ENCODE assay signal across 8 cellular contexts in genomic region chr1:154626456-154627246, GRCh38. TPM values are rescaled to one million over a fixed set of nuclear protein-coding genes. Genes with fewer than 3 reads are reported as not detected.
DNase-seq lines count a peak whose midpoint lies in the region; ATAC-seq and TF ChIP-seq lines count a peak whose summit lies in the region.

No MANE protein-coding gene starts in this region.

- peaks cover 46% of the 10 kb centered on the region for H3K4me1 Mint-ChIP-seq in activated CD4-positive, alpha-beta memory T cell treated with anti-CD3 and anti-CD28 coated beads, Interleukin-2, amount 10 ng/mL, durations not matched to agents 7 days and 5 days

- intact Hi-C loops in left cardiac atrium (cut with DNase I): no loop called here

- peak overlapping the region; percentile 93 for H3K27ac ChIP-seq in HL-60 (replicated peaks)

- H3K27me3 Mint-ChIP-seq in activated CD4-positive, alpha-beta memory T cell treated with anti-CD3 and anti-CD28 coated beads, Interleukin-2, amount 10 ng/mL, durations not matched to agents 7 days and 5 days: peaks cover 10% of the 10 kb centered on the region

- POLR2A ChIA-PET in activated CD4-positive, alpha-beta memory T cell treated with anti-CD3 and anti-CD28 coated beads, Interleukin-2, amount 10 ng/mL, durations not matched to agents 7 days and 5 days (lab: Charles Lee): interaction anchor here (0.7 to 4.5 kb wide), 12 partner anchors 9 to 1230 kb away, joined by 3 to 51 read pairs (median 4); partner anchors contain the start of genes ADAR and PMVK

- CTCF ChIA-PET in activated CD4-positive, alpha-beta memory T cell treated with anti-CD3 and anti-CD28 coated beads, Interleukin-2, amount 10 ng/mL, durations not matched to agents 7 days and 5 days (lab: Charles Lee): interaction anchor here (0.7 to 1.5 kb wide), 5 partner anchors 16 to 133 kb away, joined by 3 to 5 read pairs (median 3); no protein-coding TSS in a partner anchor

- H3K4me3 ChIP-seq in HL-60 (replicated peaks; ENCODE audit: insufficient read depth, low read length) (peak overlapping the region; percentile 99), skeletal muscle cell (ENCODE audit: low read depth, low read length) (peak overlapping the region; percentile 83)

- TF ChIP-seq CTCF in HL-60 (IDR thresholded peaks at IDR 0.05; ENCODE audit: insufficient read depth, low read length): no peak

- ATAC-seq in left cardiac atrium: peak; percentile 20 to 37

- DNase-seq in NCI-H526 (lab: John Stamatoyannopoulos, UW): peak; percentile 63 to 70
- DNase-seq in NCI-H526 treated with DMSO at 0.1 percent for 48 hours (lab: John Stamatoyannopoulos, UW): no peak
- no peak for DNase-seq in HL-60 (ENCODE audit: low read depth in 1 of 2, low spot score in 1 of 2)
- DNase-seq in activated CD4-positive, alpha-beta memory T cell treated with anti-CD3 and anti-CD28 coated beads, Interleukin-2, amount 10 ng/mL, durations not matched to agents 7 days and 5 days: peak; percentile 25
- no peak for DNase-seq in left cardiac atrium
- no peak for DNase-seq in skeletal muscle cell (ENCODE audit: low read depth)
- no peak for DNase-seq in SW 1271 (lab: John Stamatoyannopoulos, UW)
- DNase-seq in 8988T: no peak

- peaks cover 10% of the 10 kb centered on the region for H3K36me3 Mint-ChIP-seq in activated CD4-positive, alpha-beta memory T cell treated with anti-CD3 and anti-CD28 coated beads, Interleukin-2, amount 10 ng/mL, durations not matched to agents 7 days and 5 days (ENCODE audit: low read depth)

- H3K27me3 ChIP-seq in HL-60 (ENCODE audit: insufficient read depth, poor library complexity, severe bottlenecking): no peaks in the 10 kb centered on the region

- peak overlapping the region; percentile 94 for H3K27ac Mint-ChIP-seq in activated CD4-positive, alpha-beta memory T cell treated with anti-CD3 and anti-CD28 coated beads, Interleukin-2, amount 10 ng/mL, durations not matched to agents 7 days and 5 days

- peaks cover 5% of the 10 kb centered on the region for H3K9me3 Mint-ChIP-seq in activated CD4-positive, alpha-beta memory T cell treated with anti-CD3 and anti-CD28 coated beads, Interleukin-2, amount 10 ng/mL, durations not matched to agents 7 days and 5 days

- peak overlapping the region; percentile 99 for H3K4me3 Mint-ChIP-seq in activated CD4-positive, alpha-beta memory T cell treated with anti-CD3 and anti-CD28 coated beads, Interleukin-2, amount 10 ng/mL, durations not matched to agents 7 days and 5 days

RNA-seq across cellular contexts. Expression of gene ADAR, which starts 18.7 kb away (rescaled TPM):
- total RNA-seq in activated CD4-positive, alpha-beta memory T cell treated with anti-CD3 and anti-CD28 coated beads, Interleukin-2, amount 10 ng/mL, durations not matched to agents 7 days and 5 days: 100 to 1,000 TPM; 377 to 398 TPM
- 10 to 100 TPM; 70.1 to 80.1 TPM for total RNA-seq in left cardiac atrium

RNA-seq across cellular contexts. Expression of gene CHRNB2, which starts 59.1 kb away (rescaled TPM):
- not detected for total RNA-seq in activated CD4-positive, alpha-beta memory T cell treated with anti-CD3 and anti-CD28 coated beads, Interleukin-2, amount 10 ng/mL, durations not matched to agents 7 days and 5 days
- under 1 TPM in 1 of 2 donors, not detected in 1; 0.05 TPM for total RNA-seq in left cardiac atrium

Comparison
In these comparisons a context has a peak if more than half of its experiments do, and no peak if none do; other contexts are left out.
1. DNase-seq: peak in NCI-H526 (2 of 2) and activated CD4-positive, alpha-beta memory T cell treated with anti-CD3 and anti-CD28 coated beads, Interleukin-2, amount 10 ng/mL, durations not matched to agents 7 days and 5 days (single experiment); none in NCI-H526 treated with DMSO at 0.1 percent for 48 hours (single experiment), HL-60 (0 of 2), left cardiac atrium (single experiment), skeletal muscle cell (single experiment), SW 1271 (0 of 2) and 8988T (single experiment).
2. RNA of gene ADAR, which starts 18.7 kb away (total RNA-seq): 377 to 398 TPM in activated CD4-positive, alpha-beta memory T cell treated with anti-CD3 and anti-CD28 coated beads, Interleukin-2, amount 10 ng/mL, durations not matched to agents 7 days and 5 days; 70.1 to 80.1 TPM in left cardiac atrium; every median in the first group is over 4 times any median in the second.